ENCODE assay signal across 15 cellular contexts in genomic region chr3:66336358-66336766, GRCh38.
DNase-seq lines count a peak whose midpoint lies in the region; ATAC-seq and TF ChIP-seq lines count a peak whose summit lies in the region.
"Had no signal": no experiment of that assay in that cellular context is flagged by ENCODE, and none has a peak within 500 bp of the region (broad histone marks: within the 10 kb centered on the region; RNA-seq: fewer than 3 reads in every experiment).

No MANE protein-coding gene starts in this region.

- H3K36me3 Mint-ChIP-seq in effector memory CD8-positive, alpha-beta T cell (ENCODE audit: insufficient read depth), result no peaks in the 10 kb centered on the region

- no peak for ATAC-seq in effector memory CD8-positive, alpha-beta T cell (replicated peaks)
- no peak for ATAC-seq in HG03045 (IDR thresholded peaks at IDR 0.05; ENCODE audit: unreplicated experiment)
- no peak for ATAC-seq in GM21825 (IDR thresholded peaks at IDR 0.05; ENCODE audit: unreplicated experiment)
- ATAC-seq: activated CD8-positive, alpha-beta T cell treated with anti-CD3 and anti-CD28 coated beads for 36 hours had no signal

- peaks cover 15 to 41% of the 10 kb centered on the region in 2 donors for H3K4me1 Mint-ChIP-seq in effector memory CD8-positive, alpha-beta T cell (ENCODE audit: low read depth in 2 of 2)
- H3K4me1 Mint-ChIP-seq: endodermal cell had no signal

- no peak overlapping the region for H3K4me3 ChIP-seq in SJSA1
- H3K4me3 ChIP-seq: ascending aorta had no signal

- H3K27ac Mint-ChIP-seq in effector memory CD8-positive, alpha-beta T cell, result peak overlapping the region; percentile 35 to 47
- H3K27ac Mint-ChIP-seq: activated CD8-positive, alpha-beta T cell treated with anti-CD3 and anti-CD28 coated beads for 36 hours; endodermal cell had no signal

- no peaks in the 10 kb centered on the region for H3K27me3 ChIP-seq in SJSA1 (replicated peaks)
- H3K27me3 ChIP-seq: ascending aorta had no signal

- no peak for TF ChIP-seq CTCF in GM20000 (IDR thresholded peaks at IDR 0.05; ENCODE audit: extremely low read depth, missing control alignments)

- no peaks in the 10 kb centered on the region for H3K9me3 Mint-ChIP-seq in effector memory CD8-positive, alpha-beta T cell
- H3K9me3 Mint-ChIP-seq: activated CD8-positive, alpha-beta T cell treated with anti-CD3 and anti-CD28 coated beads for 36 hours; CD8-positive, alpha-beta memory T cell had no signal

- peaks cover 42% of the 10 kb centered on the region for H3K4me1 ChIP-seq in SJSA1 (replicated peaks)
- H3K4me1 ChIP-seq: ascending aorta had no signal

- H3K27me3 Mint-ChIP-seq in effector memory CD8-positive, alpha-beta T cell, result no peaks in the 10 kb centered on the region
- H3K27me3 Mint-ChIP-seq: activated CD8-positive, alpha-beta T cell treated with anti-CD3 and anti-CD28 coated beads for 36 hours; CD8-positive, alpha-beta memory T cell had no signal

- H3K27ac ChIP-seq in SJSA1, result peak overlapping the region; percentile 77
- H3K27ac ChIP-seq: ascending aorta had no signal

- H3K4me3 Mint-ChIP-seq in effector memory CD8-positive, alpha-beta T cell, result no peak overlapping the region
- H3K4me3 Mint-ChIP-seq: activated CD8-positive, alpha-beta T cell treated with anti-CD3 and anti-CD28 coated beads for 36 hours; CD8-positive, alpha-beta memory T cell; endodermal cell had no signal

- no peaks in the 10 kb centered on the region for H3K9me3 ChIP-seq in SJSA1 (replicated peaks)
- H3K9me3 ChIP-seq: ascending aorta had no signal

- peak; percentile 60 for DNase-seq in EL
- peak in 1 of 2 experiments; percentile 76 for DNase-seq in SJSA1 (ENCODE audit: low read depth in 1 of 2, low spot score in 2 of 2)
- no peak for DNase-seq in effector memory CD8-positive, alpha-beta T cell
- peak; percentile 16 for DNase-seq in myocyte (ENCODE audit: low read depth)
- DNase-seq in GM20000 (ENCODE audit: low spot score), result no peak
- DNase-seq in germinal center (ENCODE audit: low spot score), result no peak
- DNase-seq: activated CD8-positive, alpha-beta T cell treated with anti-CD3 and anti-CD28 coated beads for 36 hours; CD8-positive, alpha-beta memory T cell; endodermal cell; head of caudate nucleus; kidney glomerular epithelial cell; NCI-H510A had no signal

- H3K36me3 ChIP-seq in SJSA1, result no peaks in the 10 kb centered on the region; the same call in 1 of the 2 replicates
- H3K36me3 ChIP-seq: ascending aorta had no signal

Comparison
In these comparisons a context has a peak if more than half of its experiments do, and no peak if none do; other contexts are left out.
1. DNase-seq: peak in EL (single experiment) and myocyte (single experiment); none in effector memory CD8-positive, alpha-beta T cell (0 of 3), GM20000 (single experiment) and germinal center (single experiment).